1 cellular context compared by ENCODE assay signal in the genomic region with DNA sequence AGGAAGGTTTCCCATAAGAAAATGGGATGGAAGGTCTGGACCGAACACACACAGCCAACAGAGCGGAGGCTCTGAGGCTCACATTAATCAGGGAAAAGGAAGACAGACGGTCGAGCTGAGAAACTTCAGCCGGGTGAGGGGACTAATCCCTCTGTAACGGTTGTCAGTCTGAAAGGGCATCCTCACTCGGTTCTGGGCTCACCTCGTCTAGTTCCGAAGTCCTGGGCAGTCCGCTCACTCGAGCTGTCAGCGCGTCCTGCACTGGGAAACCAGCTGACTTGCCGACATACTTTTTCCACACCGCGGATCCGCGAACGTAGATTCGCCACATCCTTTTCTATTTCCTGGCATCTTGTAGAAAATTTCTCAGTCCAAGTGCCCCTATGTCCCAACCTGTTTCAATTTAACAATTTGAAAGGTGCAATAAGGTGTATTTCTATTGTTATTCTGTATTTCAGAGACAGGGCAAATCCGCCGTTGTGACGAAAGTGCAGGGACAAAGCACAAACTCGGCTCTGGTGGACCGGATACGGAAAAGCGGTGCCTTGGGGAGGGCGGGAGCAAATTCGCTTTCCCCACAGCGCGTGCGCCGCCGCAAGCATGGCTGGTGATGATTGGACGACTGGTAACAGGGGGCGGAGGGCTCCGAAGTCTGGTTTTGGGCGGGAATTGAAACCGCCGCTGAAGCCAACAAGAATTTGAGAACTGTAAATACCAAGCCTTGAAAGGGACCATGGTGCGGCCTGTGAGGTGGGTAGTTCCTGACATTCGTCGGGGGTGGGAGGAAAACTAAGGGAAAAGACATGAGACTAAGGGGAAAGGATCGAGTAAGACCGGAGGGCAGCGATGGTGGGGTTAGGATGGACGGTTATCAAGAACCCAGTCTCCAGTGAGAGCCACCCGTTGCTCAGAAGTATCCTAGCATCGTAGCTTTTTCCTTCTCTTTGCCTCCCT.
TF ChIP-seq lines count a peak whose summit lies in the region.

A gene with protein sequence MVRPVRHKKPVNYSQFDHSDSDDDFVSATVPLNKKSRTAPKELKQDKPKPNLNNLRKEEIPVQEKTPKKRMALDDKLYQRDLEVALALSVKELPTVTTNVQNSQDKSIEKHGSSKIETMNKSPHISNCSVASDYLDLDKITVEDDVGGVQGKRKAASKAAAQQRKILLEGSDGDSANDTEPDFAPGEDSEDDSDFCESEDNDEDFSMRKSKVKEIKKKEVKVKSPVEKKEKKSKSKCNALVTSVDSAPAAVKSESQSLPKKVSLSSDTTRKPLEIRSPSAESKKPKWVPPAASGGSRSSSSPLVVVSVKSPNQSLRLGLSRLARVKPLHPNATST (plus strand): TSS at position 684 of the 954 bp plus-strand sequence. CDS start 50 bp downstream, at position 734.

TF ChIP-seq in HEK293, 187 proteins besides CTCF, POLR2A, EP300 and RAD21 (continued from another document and continues in another):
- TF ChIP-seq, protein P1, sequence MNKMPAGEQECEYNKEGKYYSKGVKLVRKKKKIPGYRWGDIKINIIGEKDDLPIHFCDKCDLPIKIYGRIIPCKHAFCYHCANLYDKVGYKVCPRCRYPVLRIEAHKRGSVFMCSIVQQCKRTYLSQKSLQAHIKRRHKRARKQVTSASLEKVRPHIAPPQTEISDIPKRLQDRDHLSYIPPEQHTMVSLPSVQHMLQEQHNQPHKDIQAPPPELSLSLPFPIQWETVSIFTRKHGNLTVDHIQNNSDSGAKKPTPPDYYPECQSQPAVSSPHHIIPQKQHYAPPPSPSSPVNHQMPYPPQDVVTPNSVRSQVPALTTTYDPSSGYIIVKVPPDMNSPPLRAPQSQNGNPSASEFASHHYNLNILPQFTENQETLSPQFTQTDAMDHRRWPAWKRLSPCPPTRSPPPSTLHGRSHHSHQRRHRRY (tag by site-specific recombination; IDR thresholded peaks at IDR 0.05) = no peak
- peak; percentile 97 for TF ChIP-seq ZXDB (tag by site-specific recombination; IDR thresholded peaks at IDR 0.05)
- no peak for TF ChIP-seq ZNF114 (tag by site-specific recombination; IDR thresholded peaks at IDR 0.05)
- peak; percentile 54 for TF ChIP-seq ZNF146 (tag by site-specific recombination; IDR thresholded peaks at IDR 0.05)
- no peak for TF ChIP-seq EGR2 (tag by site-specific recombination; IDR thresholded peaks at IDR 0.05; ENCODE audit: low read depth)
- TF ChIP-seq ZNF19 (tag by site-specific recombination; IDR thresholded peaks at IDR 0.05; ENCODE audit: low read depth) = no peak
- TF ChIP-seq ZNF366 (tag by site-specific recombination; conservative IDR thresholded peaks at IDR 0.05) = no peak
- TF ChIP-seq ZIC2 (tag by site-specific recombination; IDR thresholded peaks at IDR 0.05) = no peak
- TF ChIP-seq, protein P2, sequence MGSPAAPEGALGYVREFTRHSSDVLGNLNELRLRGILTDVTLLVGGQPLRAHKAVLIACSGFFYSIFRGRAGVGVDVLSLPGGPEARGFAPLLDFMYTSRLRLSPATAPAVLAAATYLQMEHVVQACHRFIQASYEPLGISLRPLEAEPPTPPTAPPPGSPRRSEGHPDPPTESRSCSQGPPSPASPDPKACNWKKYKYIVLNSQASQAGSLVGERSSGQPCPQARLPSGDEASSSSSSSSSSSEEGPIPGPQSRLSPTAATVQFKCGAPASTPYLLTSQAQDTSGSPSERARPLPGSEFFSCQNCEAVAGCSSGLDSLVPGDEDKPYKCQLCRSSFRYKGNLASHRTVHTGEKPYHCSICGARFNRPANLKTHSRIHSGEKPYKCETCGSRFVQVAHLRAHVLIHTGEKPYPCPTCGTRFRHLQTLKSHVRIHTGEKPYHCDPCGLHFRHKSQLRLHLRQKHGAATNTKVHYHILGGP (tag by site-specific recombination; IDR thresholded peaks at IDR 0.05) = no peak
- TF ChIP-seq ZNF391 (tag by site-specific recombination; IDR thresholded peaks at IDR 0.05; ENCODE audit: borderline replicate concordance, low read depth) = peak; percentile 74; the same call in 1 of the 2 replicates
- TF ChIP-seq ZNF155 (tag by site-specific recombination; IDR thresholded peaks at IDR 0.05) = no peak
- TF ChIP-seq ZNF157 (tag by site-specific recombination; IDR thresholded peaks at IDR 0.05) = no peak
- TF ChIP-seq ZNF776 (tag by site-specific recombination; IDR thresholded peaks at IDR 0.05; ENCODE audit: borderline replicate concordance) = no peak
- peak; percentile 53; the same call in 1 of the 2 replicates for TF ChIP-seq ZFP37 (tag by site-specific recombination; IDR thresholded peaks at IDR 0.05)
- no peak; the same call in 1 of the 2 replicates for TF ChIP-seq ZNF626 (tag by site-specific recombination; IDR thresholded peaks at IDR 0.05)
- TF ChIP-seq GLI2 (tag by site-specific recombination; IDR thresholded peaks at IDR 0.05; ENCODE audit: borderline replicate concordance, low read depth) = no peak
- TF ChIP-seq ZNF529 (tag by site-specific recombination; IDR thresholded peaks at IDR 0.05; ENCODE audit: insufficient replicate concordance) = no peak
- TF ChIP-seq ZBTB1 (tag by site-specific recombination; IDR thresholded peaks at IDR 0.05) = no peak
- no peak for TF ChIP-seq TCF7L2 (IDR thresholded peaks at IDR 0.05; ENCODE audit: borderline replicate concordance, low read depth, low read length)
- no peak for TF ChIP-seq ZNF423 (tag by site-specific recombination; IDR thresholded peaks at IDR 0.05)
- TF ChIP-seq ZNF707 (tag by site-specific recombination; IDR thresholded peaks at IDR 0.05) = no peak
- TF ChIP-seq ZNF266 (tag by site-specific recombination; IDR thresholded peaks at IDR 0.05; ENCODE audit: low read depth) = no peak
- TF ChIP-seq HOXA7 (CRISPR knock-in tag; IDR thresholded peaks at IDR 0.05; ENCODE audit: borderline replicate concordance) = no peak
- TF ChIP-seq ZNF184 (tag by site-specific recombination; IDR thresholded peaks at IDR 0.05) = 0 out of 2 replicates have a peak, but pooled peaks have one; percentile 51
- TF ChIP-seq, protein P3, sequence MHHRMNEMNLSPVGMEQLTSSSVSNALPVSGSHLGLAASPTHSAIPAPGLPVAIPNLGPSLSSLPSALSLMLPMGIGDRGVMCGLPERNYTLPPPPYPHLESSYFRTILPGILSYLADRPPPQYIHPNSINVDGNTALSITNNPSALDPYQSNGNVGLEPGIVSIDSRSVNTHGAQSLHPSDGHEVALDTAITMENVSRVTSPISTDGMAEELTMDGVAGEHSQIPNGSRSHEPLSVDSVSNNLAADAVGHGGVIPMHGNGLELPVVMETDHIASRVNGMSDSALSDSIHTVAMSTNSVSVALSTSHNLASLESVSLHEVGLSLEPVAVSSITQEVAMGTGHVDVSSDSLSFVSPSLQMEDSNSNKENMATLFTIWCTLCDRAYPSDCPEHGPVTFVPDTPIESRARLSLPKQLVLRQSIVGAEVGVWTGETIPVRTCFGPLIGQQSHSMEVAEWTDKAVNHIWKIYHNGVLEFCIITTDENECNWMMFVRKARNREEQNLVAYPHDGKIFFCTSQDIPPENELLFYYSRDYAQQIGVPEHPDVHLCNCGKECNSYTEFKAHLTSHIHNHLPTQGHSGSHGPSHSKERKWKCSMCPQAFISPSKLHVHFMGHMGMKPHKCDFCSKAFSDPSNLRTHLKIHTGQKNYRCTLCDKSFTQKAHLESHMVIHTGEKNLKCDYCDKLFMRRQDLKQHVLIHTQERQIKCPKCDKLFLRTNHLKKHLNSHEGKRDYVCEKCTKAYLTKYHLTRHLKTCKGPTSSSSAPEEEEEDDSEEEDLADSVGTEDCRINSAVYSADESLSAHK (tag by site-specific recombination; IDR thresholded peaks at IDR 0.05) = peak; percentile 99
- no peak for TF ChIP-seq ZNF514 (tag by site-specific recombination; IDR thresholded peaks at IDR 0.05)
- no peak for TF ChIP-seq ZNF792 (tag by site-specific recombination; IDR thresholded peaks at IDR 0.05)
- TF ChIP-seq, protein P4, sequence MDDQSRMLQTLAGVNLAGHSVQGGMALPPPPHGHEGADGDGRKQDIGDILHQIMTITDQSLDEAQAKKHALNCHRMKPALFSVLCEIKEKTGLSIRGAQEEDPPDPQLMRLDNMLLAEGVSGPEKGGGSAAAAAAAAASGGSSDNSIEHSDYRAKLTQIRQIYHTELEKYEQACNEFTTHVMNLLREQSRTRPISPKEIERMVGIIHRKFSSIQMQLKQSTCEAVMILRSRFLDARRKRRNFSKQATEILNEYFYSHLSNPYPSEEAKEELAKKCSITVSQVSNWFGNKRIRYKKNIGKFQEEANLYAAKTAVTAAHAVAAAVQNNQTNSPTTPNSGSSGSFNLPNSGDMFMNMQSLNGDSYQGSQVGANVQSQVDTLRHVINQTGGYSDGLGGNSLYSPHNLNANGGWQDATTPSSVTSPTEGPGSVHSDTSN (CRISPR knock-in tag; IDR thresholded peaks at IDR 0.05) = no peak
- peak; percentile 67 for TF ChIP-seq ZSCAN30 (tag by site-specific recombination; IDR thresholded peaks at IDR 0.05)
- no peak for TF ChIP-seq ZNF560 (tag by site-specific recombination; IDR thresholded peaks at IDR 0.05; ENCODE audit: borderline replicate concordance)
- TF ChIP-seq KLF1 (tag by site-specific recombination; IDR thresholded peaks at IDR 0.05) = no peak
- peak; percentile 63 for TF ChIP-seq ZBTB21 (tag by site-specific recombination; IDR thresholded peaks at IDR 0.05)
- peak; percentile 21; the same call in 1 of the 2 replicates for TF ChIP-seq ZBTB20 (tag by site-specific recombination; IDR thresholded peaks at IDR 0.05)
- no peak for TF ChIP-seq ZNF621 (tag by site-specific recombination; IDR thresholded peaks at IDR 0.05)
- TF ChIP-seq, protein P5, sequence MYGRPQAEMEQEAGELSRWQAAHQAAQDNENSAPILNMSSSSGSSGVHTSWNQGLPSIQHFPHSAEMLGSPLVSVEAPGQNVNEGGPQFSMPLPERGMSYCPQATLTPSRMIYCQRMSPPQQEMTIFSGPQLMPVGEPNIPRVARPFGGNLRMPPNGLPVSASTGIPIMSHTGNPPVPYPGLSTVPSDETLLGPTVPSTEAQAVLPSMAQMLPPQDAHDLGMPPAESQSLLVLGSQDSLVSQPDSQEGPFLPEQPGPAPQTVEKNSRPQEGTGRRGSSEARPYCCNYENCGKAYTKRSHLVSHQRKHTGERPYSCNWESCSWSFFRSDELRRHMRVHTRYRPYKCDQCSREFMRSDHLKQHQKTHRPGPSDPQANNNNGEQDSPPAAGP (tag by site-specific recombination; IDR thresholded peaks at IDR 0.05) = peak; percentile 84
- TF ChIP-seq ZNF600 (tag by site-specific recombination; IDR thresholded peaks at IDR 0.05) = peak; percentile 79
- TF ChIP-seq, protein P6, sequence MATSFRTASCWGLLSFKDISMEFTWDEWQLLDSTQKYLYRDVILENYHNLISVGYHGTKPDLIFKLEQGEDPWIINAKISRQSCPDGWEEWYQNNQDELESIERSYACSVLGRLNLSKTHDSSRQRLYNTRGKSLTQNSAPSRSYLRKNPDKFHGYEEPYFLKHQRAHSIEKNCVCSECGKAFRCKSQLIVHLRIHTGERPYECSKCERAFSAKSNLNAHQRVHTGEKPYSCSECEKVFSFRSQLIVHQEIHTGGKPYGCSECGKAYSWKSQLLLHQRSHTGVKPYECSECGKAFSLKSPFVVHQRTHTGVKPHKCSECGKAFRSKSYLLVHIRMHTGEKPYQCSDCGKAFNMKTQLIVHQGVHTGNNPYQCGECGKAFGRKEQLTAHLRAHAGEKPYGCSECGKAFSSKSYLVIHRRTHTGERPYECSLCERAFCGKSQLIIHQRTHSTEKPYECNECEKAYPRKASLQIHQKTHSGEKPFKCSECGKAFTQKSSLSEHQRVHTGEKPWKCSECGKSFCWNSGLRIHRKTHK (tag by site-specific recombination; IDR thresholded peaks at IDR 0.05) = no peak
- TF ChIP-seq, protein P7, sequence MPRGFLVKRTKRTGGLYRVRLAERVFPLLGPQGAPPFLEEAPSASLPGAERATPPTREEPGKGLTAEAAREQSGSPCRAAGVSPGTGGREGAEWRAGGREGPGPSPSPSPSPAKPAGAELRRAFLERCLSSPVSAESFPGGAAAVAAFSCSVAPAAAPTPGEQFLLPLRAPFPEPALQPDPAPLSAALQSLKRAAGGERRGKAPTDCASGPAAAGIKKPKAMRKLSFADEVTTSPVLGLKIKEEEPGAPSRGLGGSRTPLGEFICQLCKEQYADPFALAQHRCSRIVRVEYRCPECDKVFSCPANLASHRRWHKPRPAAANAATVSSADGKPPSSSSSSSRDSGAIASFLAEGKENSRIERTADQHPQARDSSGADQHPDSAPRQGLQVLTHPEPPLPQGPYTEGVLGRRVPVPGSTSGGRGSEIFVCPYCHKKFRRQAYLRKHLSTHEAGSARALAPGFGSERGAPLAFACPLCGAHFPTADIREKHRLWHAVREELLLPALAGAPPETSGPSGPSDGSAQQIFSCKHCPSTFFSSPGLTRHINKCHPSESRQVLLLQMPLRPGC (tag by site-specific recombination; IDR thresholded peaks at IDR 0.05) = peak; percentile 93
- TF ChIP-seq ZNF777 (tag by site-specific recombination; IDR thresholded peaks at IDR 0.05; ENCODE audit: borderline replicate concordance) = no peak
- TF ChIP-seq ZFP69B (tag by site-specific recombination; IDR thresholded peaks at IDR 0.05) = peak; percentile 62; the same call in 1 of the 2 replicates
- TF ChIP-seq, protein P8, sequence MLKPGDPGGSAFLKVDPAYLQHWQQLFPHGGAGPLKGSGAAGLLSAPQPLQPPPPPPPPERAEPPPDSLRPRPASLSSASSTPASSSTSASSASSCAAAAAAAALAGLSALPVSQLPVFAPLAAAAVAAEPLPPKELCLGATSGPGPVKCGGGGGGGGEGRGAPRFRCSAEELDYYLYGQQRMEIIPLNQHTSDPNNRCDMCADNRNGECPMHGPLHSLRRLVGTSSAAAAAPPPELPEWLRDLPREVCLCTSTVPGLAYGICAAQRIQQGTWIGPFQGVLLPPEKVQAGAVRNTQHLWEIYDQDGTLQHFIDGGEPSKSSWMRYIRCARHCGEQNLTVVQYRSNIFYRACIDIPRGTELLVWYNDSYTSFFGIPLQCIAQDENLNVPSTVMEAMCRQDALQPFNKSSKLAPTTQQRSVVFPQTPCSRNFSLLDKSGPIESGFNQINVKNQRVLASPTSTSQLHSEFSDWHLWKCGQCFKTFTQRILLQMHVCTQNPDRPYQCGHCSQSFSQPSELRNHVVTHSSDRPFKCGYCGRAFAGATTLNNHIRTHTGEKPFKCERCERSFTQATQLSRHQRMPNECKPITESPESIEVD (tag by site-specific recombination; IDR thresholded peaks at IDR 0.05) = no peak
- TF ChIP-seq ZNF416 (tag by site-specific recombination; IDR thresholded peaks at IDR 0.05) = no peak
- no peak for TF ChIP-seq ZNF169 (tag by site-specific recombination; IDR thresholded peaks at IDR 0.05)
- TF ChIP-seq, protein P9, sequence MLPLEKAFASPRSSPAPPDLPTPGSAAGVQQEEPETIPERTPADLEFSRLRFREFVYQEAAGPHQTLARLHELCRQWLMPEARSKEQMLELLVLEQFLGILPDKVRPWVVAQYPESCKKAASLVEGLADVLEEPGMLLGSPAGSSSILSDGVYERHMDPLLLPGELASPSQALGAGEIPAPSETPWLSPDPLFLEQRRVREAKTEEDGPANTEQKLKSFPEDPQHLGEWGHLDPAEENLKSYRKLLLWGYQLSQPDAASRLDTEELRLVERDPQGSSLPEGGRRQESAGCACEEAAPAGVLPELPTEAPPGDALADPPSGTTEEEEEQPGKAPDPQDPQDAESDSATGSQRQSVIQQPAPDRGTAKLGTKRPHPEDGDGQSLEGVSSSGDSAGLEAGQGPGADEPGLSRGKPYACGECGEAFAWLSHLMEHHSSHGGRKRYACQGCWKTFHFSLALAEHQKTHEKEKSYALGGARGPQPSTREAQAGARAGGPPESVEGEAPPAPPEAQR (tag by site-specific recombination; IDR thresholded peaks at IDR 0.05) = no peak
- TF ChIP-seq ZNF585B (tag by site-specific recombination; IDR thresholded peaks at IDR 0.05) = no peak
- no peak for TF ChIP-seq WT1 (tag by site-specific recombination; IDR thresholded peaks at IDR 0.05)
- no peak for TF ChIP-seq MYNN (tag by site-specific recombination; IDR thresholded peaks at IDR 0.05; ENCODE audit: borderline replicate concordance)
- no peak for TF ChIP-seq PRDM1 (tag by site-specific recombination; IDR thresholded peaks at IDR 0.05)
- TF ChIP-seq ZNF561 (tag by site-specific recombination; IDR thresholded peaks at IDR 0.05; ENCODE audit: borderline replicate concordance) = peak; percentile 75
- TF ChIP-seq SP7 (tag by site-specific recombination; IDR thresholded peaks at IDR 0.05) = peak; percentile 86
